In the genomic region with DNA sequence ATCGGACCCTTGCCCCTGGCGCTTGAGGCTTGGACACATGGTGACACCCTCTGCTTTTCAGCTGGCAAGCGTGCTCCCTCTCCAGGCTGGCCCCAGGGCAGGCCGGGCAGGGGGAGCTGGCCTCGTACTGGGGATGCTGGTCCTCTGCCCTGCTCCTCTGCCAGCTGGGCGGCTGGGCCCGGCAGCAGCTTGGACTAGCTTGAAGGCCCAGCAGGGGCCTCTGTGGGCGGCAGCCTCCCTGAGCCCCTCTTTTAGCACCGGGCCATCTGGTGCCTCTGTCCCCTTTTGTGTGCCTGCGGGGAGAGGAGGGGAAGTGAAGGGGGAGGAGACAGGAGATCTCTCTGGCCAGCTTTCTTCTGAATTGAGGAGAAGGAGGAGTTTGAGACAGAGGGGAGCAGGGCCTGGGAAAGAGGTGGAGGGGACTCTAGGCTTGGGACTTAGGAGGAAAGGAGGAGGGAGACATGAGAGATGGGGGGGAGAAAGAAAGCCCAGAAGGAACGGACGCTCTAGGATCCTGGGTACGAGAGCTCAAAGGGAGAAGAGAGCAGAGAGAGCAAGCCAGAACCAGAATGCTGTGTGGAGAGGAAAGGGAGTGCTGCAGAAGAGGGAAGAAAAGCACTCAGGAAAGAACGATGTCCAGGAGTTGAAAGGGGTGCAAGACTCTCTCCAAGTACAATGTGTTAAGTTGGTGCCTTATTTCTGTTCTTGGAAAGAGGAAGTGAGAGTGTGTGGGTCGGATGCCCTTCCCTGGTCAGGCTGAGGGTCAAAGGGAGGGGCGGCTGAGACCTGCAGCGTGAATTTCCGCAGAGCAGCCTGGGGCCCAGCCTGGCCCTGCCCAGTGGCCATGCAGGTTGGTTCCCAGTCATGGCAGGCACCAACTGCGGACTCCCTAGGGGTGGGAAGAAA, we compare ENCODE assay signal across 7 cellular contexts. TPM values are rescaled to one million over a fixed set of nuclear protein-coding genes. Genes with fewer than 3 reads are reported as not detected.
DNase-seq lines count a peak whose midpoint lies in the region; ATAC-seq and TF ChIP-seq lines count a peak whose summit lies in the region.

No MANE protein-coding gene starts in this region.

- WGBS in ectodermal cell, 2 experiments, result 29 to 31% methylated on average over 19 of the region's 19 CpGs

- H3K9me3 Mint-ChIP-seq in Calu3 (ENCODE audit: low read depth, unreplicated experiment), result no peaks in the 10 kb centered on the region

- peaks cover 50% of the 10 kb centered on the region for H3K4me1 ChIP-seq in ectodermal cell (ENCODE audit: control insufficient read depth, insufficient read depth, low read length)

- H3K4me3 ChIP-seq in ectodermal cell (ENCODE audit: insufficient read depth, low read depth, low read length), result no peak overlapping the region

- CTCF ChIA-PET in Calu3 (lab: Charles Lee), result no interaction called here

- no peak for TF ChIP-seq CTCF in Calu3 (IDR thresholded peaks at IDR 0.05; ENCODE audit: unreplicated experiment)

- peak; percentile 58 for TF ChIP-seq POLR2A in GM18951 (IDR thresholded peaks at IDR 0.05; ENCODE audit: extremely low read depth, insufficient read depth, insufficient read length)

- peak; percentile 82 to 98 for DNase-seq in NCI-H446 (lab: John Stamatoyannopoulos, UW)
- DNase-seq in sciatic nerve (ENCODE audit: low spot score), result no peak
- DNase-seq in SHP77 (lab: John Stamatoyannopoulos, UW), result no peak
- no peak for DNase-seq in Calu3

- H3K9me3 ChIP-seq in ectodermal cell (ENCODE audit: control insufficient read depth, low read length), result no peaks in the 10 kb centered on the region

- in situ Hi-C loops in GM18951 (cut with MboI; ENCODE audit: low sequenced_read_pairs, unreplicated experiment), result no loop called here

- no peaks in the 10 kb centered on the region for H3K36me3 ChIP-seq in ectodermal cell (ENCODE audit: control insufficient read depth, insufficient read depth, low read length)

- peak overlapping the region; percentile 58 for H3K27ac ChIP-seq in ectodermal cell (ENCODE audit: insufficient read depth, low read depth, low read length, poor library complexity, severe bottlenecking)

- peak; percentile 58 for ATAC-seq in HG02885 (IDR thresholded peaks at IDR 0.05; ENCODE audit: poor library complexity, unreplicated experiment)
- ATAC-seq in sciatic nerve, result peak; percentile 47

- BruUV-seq in Calu3 (replicated peaks; lab: Mats Ljungman, UMichigan), result no TSS peak

- peaks cover 11% of the 10 kb centered on the region for H3K36me3 Mint-ChIP-seq in Calu3 (ENCODE audit: insufficient read depth, unreplicated experiment)

- no peaks in the 10 kb centered on the region for H3K27me3 Mint-ChIP-seq in Calu3 (ENCODE audit: unreplicated experiment)

- no peak overlapping the region for H3K4me3 Mint-ChIP-seq in Calu3 (ENCODE audit: low read depth, unreplicated experiment)

- intact Hi-C loops in sciatic nerve (cut with DNase I) (loop anchor here (2.0 kb wide), 1 partner anchor 38 kb away; no protein-coding TSS in a partner anchor), Calu3 (cut with micrococcal nuclease; ENCODE audit: unreplicated experiment) (no loop called here)

- no peak overlapping the region for H3K27ac Mint-ChIP-seq in Calu3 (ENCODE audit: unreplicated experiment)

- no peaks in the 10 kb centered on the region for H3K27me3 ChIP-seq in ectodermal cell (ENCODE audit: control insufficient read depth, insufficient read depth, low read length, poor library complexity, severe bottlenecking)

- peaks cover 40% of the 10 kb centered on the region for H3K4me1 Mint-ChIP-seq in Calu3 (ENCODE audit: low read depth, unreplicated experiment)

RNA-seq across cellular contexts. Expression of a gene that starts 40.3 kb away (rescaled TPM):
- polyA plus RNA-seq in ectodermal cell (2013, experiment 1 of 4), result 11.4 TPM
- polyA plus RNA-seq in ectodermal cell (2013, experiment 2 of 4), result 9.9 TPM
- polyA plus RNA-seq in ectodermal cell (2013, experiment 3 of 4), result 12.1 TPM
- polyA plus RNA-seq in ectodermal cell (2013, experiment 4 of 4), result 10.4 TPM
- 10.9 TPM for total RNA-seq in sciatic nerve
- total RNA-seq in Calu3 (2022), result 11.4 and 12.2 TPM in 2 replicates

Comparison
In these comparisons a context has a peak if more than half of its experiments do, and no peak if none do; other contexts are left out.
1. DNase-seq: peak in NCI-H446 (2 of 2); none in sciatic nerve (single experiment), SHP77 (0 of 2) and Calu3 (single experiment).